Comparison of ENCODE assay signal across 8 cellular contexts in the genomic region with DNA sequence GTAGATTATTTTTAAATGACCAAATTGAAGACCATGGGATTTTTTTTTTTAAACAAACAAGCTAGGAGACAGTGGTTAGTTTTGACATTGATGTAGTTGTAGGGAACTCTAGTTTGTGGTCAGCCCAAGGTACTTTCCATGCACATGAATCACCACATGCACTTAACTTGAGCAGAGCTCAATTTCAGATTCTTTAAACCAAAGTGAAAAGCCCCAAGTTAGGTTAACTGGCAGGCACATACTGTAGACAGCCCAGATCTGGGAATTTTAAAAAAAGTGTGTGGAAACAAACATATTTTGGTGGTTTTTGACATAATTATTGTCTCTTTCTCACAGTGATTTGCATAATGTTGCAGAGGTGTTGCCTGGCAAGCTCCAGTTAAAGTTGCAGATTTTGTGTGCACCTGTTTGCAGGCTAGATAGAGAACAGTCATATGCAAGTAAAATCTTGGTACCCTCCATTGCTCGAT.
DNase-seq lines count a peak whose midpoint lies in the region; ATAC-seq and TF ChIP-seq lines count a peak whose summit lies in the region.

No MANE protein-coding gene starts in this region.

- TF ChIP-seq POLR2A in erythroblast (IDR thresholded peaks at IDR 0.05; ENCODE audit: low read length) = no peak

- POLR2A ChIA-PET in activated naive CD8-positive, alpha-beta T cell treated with anti-CD3 and anti-CD28 coated beads, Interleukin-2, amount 10 ng/mL, durations not matched to agents 7 days and 5 days (lab: Charles Lee) = no interaction called here

- H3K4me1 Mint-ChIP-seq in CD4-positive, CD25-positive, alpha-beta regulatory T cell = peaks cover 0 to 6% (median under 1%) of the 10 kb centered on the region in 4 donors
- peaks cover 6% of the 10 kb centered on the region for H3K4me1 Mint-ChIP-seq in activated naive CD8-positive, alpha-beta T cell treated with anti-CD3 and anti-CD28 coated beads, Interleukin-2, amount 10 ng/mL, durations not matched to agents 7 days and 5 days

- H3K9me3 Mint-ChIP-seq in CD4-positive, CD25-positive, alpha-beta regulatory T cell = peaks cover 0 to 8% (median 2%) of the 10 kb centered on the region in 7 donors
- H3K9me3 Mint-ChIP-seq in activated naive CD8-positive, alpha-beta T cell treated with anti-CD3 and anti-CD28 coated beads, Interleukin-2, amount 10 ng/mL, durations not matched to agents 7 days and 5 days = peaks cover 8% of the 10 kb centered on the region

- H3K4me1 ChIP-seq in CD4-positive, CD25-positive, alpha-beta regulatory T cell (ENCODE audit: control insufficient read depth, insufficient read depth, low read length, poor library complexity, severe bottlenecking) = no peaks in the 10 kb centered on the region

- no peak overlapping the region for H3K27ac Mint-ChIP-seq in CD4-positive, CD25-positive, alpha-beta regulatory T cell
- H3K27ac Mint-ChIP-seq in activated naive CD8-positive, alpha-beta T cell treated with anti-CD3 and anti-CD28 coated beads, Interleukin-2, amount 10 ng/mL, durations not matched to agents 7 days and 5 days = no peak overlapping the region

- H3K27me3 Mint-ChIP-seq in CD4-positive, CD25-positive, alpha-beta regulatory T cell = no peaks in the 10 kb centered on the region
- peaks cover 8% of the 10 kb centered on the region for H3K27me3 Mint-ChIP-seq in activated naive CD8-positive, alpha-beta T cell treated with anti-CD3 and anti-CD28 coated beads, Interleukin-2, amount 10 ng/mL, durations not matched to agents 7 days and 5 days

- no peak overlapping the region for H3K4me3 Mint-ChIP-seq in CD4-positive, CD25-positive, alpha-beta regulatory T cell
- H3K4me3 Mint-ChIP-seq in activated naive CD8-positive, alpha-beta T cell treated with anti-CD3 and anti-CD28 coated beads, Interleukin-2, amount 10 ng/mL, durations not matched to agents 7 days and 5 days = no peak overlapping the region

- H3K27ac ChIP-seq in CD4-positive, CD25-positive, alpha-beta regulatory T cell (ENCODE audit: insufficient read depth, low read length, poor library complexity, severe bottlenecking) = no peak overlapping the region

- DNase-seq in CD4-positive, CD25-positive, alpha-beta regulatory T cell = peak in 1 of 3 donors; percentile 11
- no peak for DNase-seq in activated naive CD8-positive, alpha-beta T cell treated with anti-CD3 and anti-CD28 coated beads, Interleukin-2, amount 10 ng/mL, durations not matched to agents 7 days and 5 days
- DNase-seq in stimulated activated naive CD4-positive, alpha-beta T cell (lab: John Stamatoyannopoulos, UW) = no peak
- DNase-seq in AML-193 (lab: John Stamatoyannopoulos, UW) (no peak), erythroblast (lab: John Stamatoyannopoulos, UW) (no peak), cerebellar nuclear complex (lab: John Stamatoyannopoulos, UW) (no peak)

- peaks cover 5 to 8% of the 10 kb centered on the region in 2 experiments for H3K9me3 ChIP-seq in CD4-positive, CD25-positive, alpha-beta regulatory T cell (ENCODE audit: control insufficient read depth in 2 of 2, low read length in 2 of 2)

- peaks cover under 1% of the 10 kb centered on the region for H3K36me3 Mint-ChIP-seq in CD4-positive, CD25-positive, alpha-beta regulatory T cell
- H3K36me3 Mint-ChIP-seq in activated naive CD8-positive, alpha-beta T cell treated with anti-CD3 and anti-CD28 coated beads, Interleukin-2, amount 10 ng/mL, durations not matched to agents 7 days and 5 days = peaks cover 5% of the 10 kb centered on the region

- peak; percentile 58 for ATAC-seq in CD4-positive, CD25-positive, alpha-beta regulatory T cell (ENCODE audit: low read depth in 2 of 2)
- ATAC-seq in GM19438 (IDR thresholded peaks at IDR 0.05; ENCODE audit: low read depth, unreplicated experiment) = peak; percentile 95
- ATAC-seq in HG03378 (IDR thresholded peaks at IDR 0.05; ENCODE audit: unreplicated experiment) = peak; percentile 93
- ATAC-seq in activated naive CD8-positive, alpha-beta T cell treated with anti-CD3 and anti-CD28 coated beads, Interleukin-2, amount 10 ng/mL, durations not matched to agents 7 days and 5 days (ENCODE audit: low read depth) = peak; percentile 67

- no peaks in the 10 kb centered on the region for H3K36me3 ChIP-seq in CD4-positive, CD25-positive, alpha-beta regulatory T cell (ENCODE audit: control insufficient read depth, insufficient read depth, low read length)

- no peaks in the 10 kb centered on the region for H3K27me3 ChIP-seq in CD4-positive, CD25-positive, alpha-beta regulatory T cell (ENCODE audit: control insufficient read depth, insufficient read depth, low read length)

- H3K4me3 ChIP-seq in CD4-positive, CD25-positive, alpha-beta regulatory T cell (ENCODE audit: low read depth, low read length) = no peak overlapping the region
